In genomic region chr9:110691002-110691549, GRCh38 we compare ENCODE assay signal across 2 cellular contexts.
TF ChIP-seq lines count a peak whose summit lies in the region.

No MANE protein-coding gene starts in this region.

TF ChIP-seq in A549, 52 proteins besides CTCF, POLR2A, EP300 and RAD21 (continued from another document):
- TF ChIP-seq, protein P1, sequence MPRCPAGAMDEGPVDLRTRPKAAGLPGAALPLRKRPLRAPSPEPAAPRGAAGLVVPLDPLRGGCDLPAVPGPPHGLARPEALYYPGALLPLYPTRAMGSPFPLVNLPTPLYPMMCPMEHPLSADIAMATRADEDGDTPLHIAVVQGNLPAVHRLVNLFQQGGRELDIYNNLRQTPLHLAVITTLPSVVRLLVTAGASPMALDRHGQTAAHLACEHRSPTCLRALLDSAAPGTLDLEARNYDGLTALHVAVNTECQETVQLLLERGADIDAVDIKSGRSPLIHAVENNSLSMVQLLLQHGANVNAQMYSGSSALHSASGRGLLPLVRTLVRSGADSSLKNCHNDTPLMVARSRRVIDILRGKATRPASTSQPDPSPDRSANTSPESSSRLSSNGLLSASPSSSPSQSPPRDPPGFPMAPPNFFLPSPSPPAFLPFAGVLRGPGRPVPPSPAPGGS (IDR thresholded peaks at IDR 0.05): no peak
- TF ChIP-seq TFCP2L1 (CRISPR knock-in tag; IDR thresholded peaks at IDR 0.05) (no peak), BHLHE40 (IDR thresholded peaks at IDR 0.05; ENCODE audit: low read depth, low read length) (no peak), ESRRA (IDR thresholded peaks at IDR 0.05; ENCODE audit: borderline replicate concordance, low read length) (no peak)

TF ChIP-seq in GM23338, 12 proteins besides CTCF, POLR2A, EP300 and RAD21:
- TF ChIP-seq, protein P2, sequence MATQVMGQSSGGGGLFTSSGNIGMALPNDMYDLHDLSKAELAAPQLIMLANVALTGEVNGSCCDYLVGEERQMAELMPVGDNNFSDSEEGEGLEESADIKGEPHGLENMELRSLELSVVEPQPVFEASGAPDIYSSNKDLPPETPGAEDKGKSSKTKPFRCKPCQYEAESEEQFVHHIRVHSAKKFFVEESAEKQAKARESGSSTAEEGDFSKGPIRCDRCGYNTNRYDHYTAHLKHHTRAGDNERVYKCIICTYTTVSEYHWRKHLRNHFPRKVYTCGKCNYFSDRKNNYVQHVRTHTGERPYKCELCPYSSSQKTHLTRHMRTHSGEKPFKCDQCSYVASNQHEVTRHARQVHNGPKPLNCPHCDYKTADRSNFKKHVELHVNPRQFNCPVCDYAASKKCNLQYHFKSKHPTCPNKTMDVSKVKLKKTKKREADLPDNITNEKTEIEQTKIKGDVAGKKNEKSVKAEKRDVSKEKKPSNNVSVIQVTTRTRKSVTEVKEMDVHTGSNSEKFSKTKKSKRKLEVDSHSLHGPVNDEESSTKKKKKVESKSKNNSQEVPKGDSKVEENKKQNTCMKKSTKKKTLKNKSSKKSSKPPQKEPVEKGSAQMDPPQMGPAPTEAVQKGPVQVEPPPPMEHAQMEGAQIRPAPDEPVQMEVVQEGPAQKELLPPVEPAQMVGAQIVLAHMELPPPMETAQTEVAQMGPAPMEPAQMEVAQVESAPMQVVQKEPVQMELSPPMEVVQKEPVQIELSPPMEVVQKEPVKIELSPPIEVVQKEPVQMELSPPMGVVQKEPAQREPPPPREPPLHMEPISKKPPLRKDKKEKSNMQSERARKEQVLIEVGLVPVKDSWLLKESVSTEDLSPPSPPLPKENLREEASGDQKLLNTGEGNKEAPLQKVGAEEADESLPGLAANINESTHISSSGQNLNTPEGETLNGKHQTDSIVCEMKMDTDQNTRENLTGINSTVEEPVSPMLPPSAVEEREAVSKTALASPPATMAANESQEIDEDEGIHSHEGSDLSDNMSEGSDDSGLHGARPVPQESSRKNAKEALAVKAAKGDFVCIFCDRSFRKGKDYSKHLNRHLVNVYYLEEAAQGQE (IDR thresholded peaks at IDR 0.05; ENCODE audit: unreplicated experiment): no peak
- no peak for TF ChIP-seq ETS1 (IDR thresholded peaks at IDR 0.05)
- no peak for TF ChIP-seq STAT1 (IDR thresholded peaks at IDR 0.05; ENCODE audit: unreplicated experiment)
- TF ChIP-seq, protein P3, sequence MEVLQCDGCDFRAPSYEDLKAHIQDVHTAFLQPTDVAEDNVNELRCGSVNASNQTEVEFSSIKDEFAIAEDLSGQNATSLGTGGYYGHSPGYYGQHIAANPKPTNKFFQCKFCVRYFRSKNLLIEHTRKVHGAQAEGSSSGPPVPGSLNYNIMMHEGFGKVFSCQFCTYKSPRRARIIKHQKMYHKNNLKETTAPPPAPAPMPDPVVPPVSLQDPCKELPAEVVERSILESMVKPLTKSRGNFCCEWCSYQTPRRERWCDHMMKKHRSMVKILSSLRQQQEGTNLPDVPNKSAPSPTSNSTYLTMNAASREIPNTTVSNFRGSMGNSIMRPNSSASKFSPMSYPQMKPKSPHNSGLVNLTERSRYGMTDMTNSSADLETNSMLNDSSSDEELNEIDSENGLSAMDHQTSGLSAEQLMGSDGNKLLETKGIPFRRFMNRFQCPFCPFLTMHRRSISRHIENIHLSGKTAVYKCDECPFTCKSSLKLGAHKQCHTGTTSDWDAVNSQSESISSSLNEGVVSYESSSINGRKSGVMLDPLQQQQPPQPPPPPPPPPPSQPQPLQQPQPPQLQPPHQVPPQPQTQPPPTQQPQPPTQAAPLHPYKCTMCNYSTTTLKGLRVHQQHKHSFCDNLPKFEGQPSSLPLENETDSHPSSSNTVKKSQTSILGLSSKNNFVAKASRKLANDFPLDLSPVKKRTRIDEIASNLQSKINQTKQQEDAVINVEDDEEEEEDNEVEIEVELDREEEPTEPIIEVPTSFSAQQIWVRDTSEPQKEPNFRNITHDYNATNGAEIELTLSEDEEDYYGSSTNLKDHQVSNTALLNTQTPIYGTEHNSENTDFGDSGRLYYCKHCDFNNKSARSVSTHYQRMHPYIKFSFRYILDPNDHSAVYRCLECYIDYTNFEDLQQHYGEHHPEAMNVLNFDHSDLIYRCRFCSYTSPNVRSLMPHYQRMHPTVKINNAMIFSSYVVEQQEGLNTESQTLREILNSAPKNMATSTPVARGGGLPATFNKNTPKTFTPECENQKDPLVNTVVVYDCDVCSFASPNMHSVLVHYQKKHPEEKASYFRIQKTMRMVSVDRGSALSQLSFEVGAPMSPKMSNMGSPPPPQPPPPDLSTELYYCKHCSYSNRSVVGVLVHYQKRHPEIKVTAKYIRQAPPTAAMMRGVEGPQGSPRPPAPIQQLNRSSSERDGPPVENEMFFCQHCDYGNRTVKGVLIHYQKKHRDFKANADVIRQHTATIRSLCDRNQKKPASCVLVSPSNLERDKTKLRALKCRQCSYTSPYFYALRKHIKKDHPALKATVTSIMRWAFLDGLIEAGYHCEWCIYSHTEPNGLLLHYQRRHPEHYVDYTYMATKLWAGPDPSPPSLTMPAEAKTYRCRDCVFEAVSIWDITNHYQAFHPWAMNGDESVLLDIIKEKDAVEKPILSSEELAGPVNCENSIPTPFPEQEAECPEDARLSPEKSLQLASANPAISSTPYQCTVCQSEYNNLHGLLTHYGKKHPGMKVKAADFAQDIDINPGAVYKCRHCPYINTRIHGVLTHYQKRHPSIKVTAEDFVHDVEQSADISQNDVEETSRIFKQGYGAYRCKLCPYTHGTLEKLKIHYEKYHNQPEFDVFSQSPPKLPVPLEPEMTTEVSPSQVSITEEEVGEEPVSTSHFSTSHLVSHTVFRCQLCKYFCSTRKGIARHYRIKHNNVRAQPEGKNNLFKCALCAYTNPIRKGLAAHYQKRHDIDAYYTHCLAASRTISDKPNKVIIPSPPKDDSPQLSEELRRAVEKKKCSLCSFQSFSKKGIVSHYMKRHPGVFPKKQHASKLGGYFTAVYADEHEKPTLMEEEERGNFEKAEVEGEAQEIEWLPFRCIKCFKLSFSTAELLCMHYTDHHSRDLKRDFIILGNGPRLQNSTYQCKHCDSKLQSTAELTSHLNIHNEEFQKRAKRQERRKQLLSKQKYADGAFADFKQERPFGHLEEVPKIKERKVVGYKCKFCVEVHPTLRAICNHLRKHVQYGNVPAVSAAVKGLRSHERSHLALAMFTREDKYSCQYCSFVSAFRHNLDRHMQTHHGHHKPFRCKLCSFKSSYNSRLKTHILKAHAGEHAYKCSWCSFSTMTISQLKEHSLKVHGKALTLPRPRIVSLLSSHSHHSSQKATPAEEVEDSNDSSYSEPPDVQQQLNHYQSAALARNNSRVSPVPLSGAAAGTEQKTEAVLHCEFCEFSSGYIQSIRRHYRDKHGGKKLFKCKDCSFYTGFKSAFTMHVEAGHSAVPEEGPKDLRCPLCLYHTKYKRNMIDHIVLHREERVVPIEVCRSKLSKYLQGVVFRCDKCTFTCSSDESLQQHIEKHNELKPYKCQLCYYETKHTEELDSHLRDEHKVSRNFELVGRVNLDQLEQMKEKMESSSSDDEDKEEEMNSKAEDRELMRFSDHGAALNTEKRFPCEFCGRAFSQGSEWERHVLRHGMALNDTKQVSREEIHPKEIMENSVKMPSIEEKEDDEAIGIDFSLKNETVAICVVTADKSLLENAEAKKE (CRISPR knock-in tag; IDR thresholded peaks at IDR 0.05): no peak
- no peak for TF ChIP-seq EZH2phosphoT487 (IDR thresholded peaks at IDR 0.05; ENCODE audit: unreplicated experiment)
- TF ChIP-seq EZH2 (IDR thresholded peaks at IDR 0.05; ENCODE audit: low read depth, unreplicated experiment): no peak
- TF ChIP-seq POLR2AphosphoS5 (IDR thresholded peaks at IDR 0.05; ENCODE audit: low read depth): no peak
- no peak for TF ChIP-seq NANOG (IDR thresholded peaks at IDR 0.05; ENCODE audit: borderline replicate concordance)
- TF ChIP-seq ZNF114 (CRISPR knock-in tag; IDR thresholded peaks at IDR 0.05): no peak
- TF ChIP-seq ZNF331 (CRISPR knock-in tag; IDR thresholded peaks at IDR 0.05; ENCODE audit: low read depth): no peak
- no peak for TF ChIP-seq CREB1 (CRISPR knock-in tag; IDR thresholded peaks at IDR 0.05; ENCODE audit: low read depth)
- TF ChIP-seq JUNB (IDR thresholded peaks at IDR 0.05; ENCODE audit: unreplicated experiment): no peak
